Comparison of ENCODE assay signal across 10 cellular contexts in the genomic region with DNA sequence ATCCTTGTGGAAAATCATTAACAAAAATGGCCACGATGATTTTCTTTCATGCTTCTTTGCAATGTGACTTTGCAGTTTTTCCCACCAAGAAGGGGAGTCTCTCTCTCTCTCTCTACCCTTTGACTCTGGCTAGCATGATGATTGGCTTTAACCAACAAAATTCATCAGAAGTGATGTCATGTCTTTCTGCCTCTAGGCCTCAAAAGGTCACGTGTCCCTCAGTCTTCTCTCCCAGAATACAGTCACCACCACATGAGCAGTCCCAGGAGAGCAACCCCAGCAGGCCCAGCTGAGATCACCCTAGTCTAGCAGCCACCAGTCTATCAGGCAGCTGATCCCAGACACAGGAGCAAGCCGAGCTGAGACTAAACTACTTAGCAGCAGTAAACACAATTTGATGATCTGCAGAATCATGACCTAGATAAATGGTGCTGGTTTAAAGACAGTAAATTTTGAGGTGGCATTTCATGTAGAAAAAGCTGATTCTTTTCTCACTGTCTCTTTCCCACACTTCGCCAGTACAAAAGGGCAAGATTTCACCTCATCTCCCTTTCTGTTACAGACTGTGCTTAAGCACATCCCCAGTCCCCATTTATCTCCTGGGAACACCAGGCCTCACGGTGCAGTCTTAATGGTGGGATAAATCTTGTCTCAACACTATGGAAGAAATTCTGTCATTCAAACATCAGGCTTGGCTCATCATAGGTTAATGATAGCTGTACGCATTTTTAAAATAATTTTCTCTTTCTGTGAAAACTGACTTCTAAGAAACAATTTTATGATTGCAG.
DNase-seq lines count a peak whose midpoint lies in the region; ATAC-seq, FAIRE-seq and TF ChIP-seq lines count a peak whose summit lies in the region.
"Had no signal": no experiment of that assay in that cellular context is flagged by ENCODE, and none has a peak within 500 bp of the region (broad histone marks: within the 10 kb centered on the region; RNA-seq: fewer than 3 reads in every experiment).

No MANE protein-coding gene starts in this region.

- no peak overlapping the region for H3K9ac ChIP-seq in colonic mucosa (ENCODE audit: low read depth in 2 of 2, low read length in 2 of 2)

- no peak for TF ChIP-seq CTCF in colonic mucosa (IDR thresholded peaks at IDR 0.05)
- TF ChIP-seq CTCF in lower leg skin (IDR thresholded peaks at IDR 0.05) = no peak
- TF ChIP-seq CTCF in D721Med (IDR thresholded peaks at IDR 0.05; ENCODE audit: insufficient read depth, missing control alignments) = no peak

- FAIRE-seq in D721Med (lab: Jason Lieb, UNC) = no peak

- 68 to 73% methylated on average over 6 of the region's 6 CpGs for WGBS in lower leg skin, 2 donors

- H3K9me3 ChIP-seq in colonic mucosa = no peaks in the 10 kb centered on the region

- no peak overlapping the region for H3K27ac ChIP-seq in colonic mucosa

- intact Hi-C loops in colonic mucosa (cut with DNase I) = no loop called here
- intact Hi-C loops in lower leg skin (cut with DNase I; ENCODE audit: low total_unique reads) = no loop called here

- H3K36me3 ChIP-seq in colonic mucosa = no peaks in the 10 kb centered on the region

- no peaks in the 10 kb centered on the region for H3K27me3 ChIP-seq in colonic mucosa

- DNase-seq in A172 (ENCODE audit: low spot score) (peak; percentile 85), colonic mucosa (peak; percentile 24), lower leg skin (ENCODE audit: low spot score in 2 of 2) (peak; percentile 62 to 89), NCI-H69 (lab: John Stamatoyannopoulos, UW) (no peak), D721Med (ENCODE audit: insufficient read length, low spot score) (no peak), NCI-H1436 (lab: John Stamatoyannopoulos, UW) (no peak)
- DNase-seq: amniotic stem cell, NCI-H1694 treated with DMSO at 0.1 percent for 48 hours had no signal

- ATAC-seq in HG03442 (IDR thresholded peaks at IDR 0.05; ENCODE audit: unreplicated experiment) = peak; percentile 53
- no peak for ATAC-seq in HG03565 (IDR thresholded peaks at IDR 0.05; ENCODE audit: unreplicated experiment)

- no peak for TF ChIP-seq POLR2A in lower leg skin (IDR thresholded peaks at IDR 0.05)

- no peaks in the 10 kb centered on the region for H3K4me1 ChIP-seq in colonic mucosa

- no peak overlapping the region for H3K4me3 ChIP-seq in colonic mucosa
- no peak overlapping the region for H3K4me3 ChIP-seq in lower leg skin (ENCODE audit: low read depth, poor library complexity, severe bottlenecking)

Comparison
In these comparisons a context has a peak if more than half of its experiments do, and no peak if none do; other contexts are left out.
1. DNase-seq: peak in A172 (single experiment), colonic mucosa (single experiment) and lower leg skin (2 of 2); none in NCI-H69 (single experiment), D721Med (single experiment) and NCI-H1436 (single experiment).